In the genomic region with DNA sequence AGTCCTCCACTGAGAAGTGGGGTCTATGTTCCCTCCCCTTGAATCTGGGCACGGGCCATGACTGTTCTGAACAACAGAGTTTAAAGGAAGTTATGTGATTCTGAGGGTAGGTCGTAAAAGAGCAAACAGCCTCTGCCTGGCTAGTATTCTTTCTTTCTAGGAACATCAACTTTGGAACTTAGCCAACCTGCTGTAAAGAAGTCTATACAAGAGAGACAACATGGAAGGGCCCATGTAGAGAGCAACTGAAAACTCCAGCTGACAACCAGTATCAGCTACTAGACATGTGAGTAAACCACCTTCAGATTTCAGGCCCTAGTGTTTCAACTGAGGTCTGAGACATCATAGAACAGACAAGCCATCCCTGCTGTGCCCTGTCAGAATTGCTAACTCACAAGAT, we compare ENCODE assay signal across 23 cellular contexts. TPM values are rescaled to one million over a fixed set of nuclear protein-coding genes. Genes with fewer than 3 reads are reported as not detected.
A peak's percentile ranks its signal among the peaks of the same experiment; 100 is the strongest.
DNase-seq lines count a peak whose midpoint lies in the region; ATAC-seq, FAIRE-seq and TF ChIP-seq lines count a peak whose summit lies in the region.
"Had no signal": no experiment of that assay in that cellular context is flagged by ENCODE, and none has a peak within 500 bp of the region (broad histone marks: within the 10 kb centered on the region; RNA-seq: fewer than 3 reads in every experiment).

No MANE protein-coding gene starts in this region.

- H3K4me3 ChIP-seq in CD4-positive, CD25-positive, alpha-beta regulatory T cell (ENCODE audit: low read depth, low read length) = peak overlapping the region; percentile 9
- no peak overlapping the region for H3K4me3 ChIP-seq in IMR-90 (ENCODE audit: insufficient read depth, low read depth, low read length)
- H3K4me3 ChIP-seq in fibroblast of pulmonary artery (replicated peaks; ENCODE audit: low read depth, low read length) = no peak overlapping the region
- H3K4me3 ChIP-seq: adrenal gland, dorsolateral prefrontal cortex, ovary, right lobe of liver had no signal

- H3K9me1 ChIP-seq in IMR-90 (ENCODE audit: insufficient read depth, low read length) = peaks cover 3% of the 10 kb centered on the region

- H3K9ac ChIP-seq in IMR-90 (ENCODE audit: low read depth, low read length) = no peak overlapping the region

- no peak overlapping the region for H2AFZ ChIP-seq in IMR-90 (replicated peaks; ENCODE audit: low read length, poor library complexity)

- no peak overlapping the region for H3K4me2 ChIP-seq in IMR-90 (ENCODE audit: low read depth, low read length)

- FAIRE-seq in RCC 7860 (lab: Jason Lieb, UNC) = no peak
- FAIRE-seq: bronchial epithelial cell, frontal cortex, GM19239, TTC549 had no signal

- peaks cover 35 to 47% (median 41%) of the 10 kb centered on the region in 4 donors for H3K4me1 Mint-ChIP-seq in CD4-positive, CD25-positive, alpha-beta regulatory T cell

- H3K27me3 Mint-ChIP-seq in CD4-positive, CD25-positive, alpha-beta regulatory T cell = no peaks in the 10 kb centered on the region
- H3K27me3 Mint-ChIP-seq: stimulated activated naive B cell treated with anti-CD40 and anti-IgM and Interleukin-4, amounts not matched to agents 10 μg/mL and 1 μg/mL and 100 μg/mL, for 72 hours had no signal

- H3K27me3 ChIP-seq in CD4-positive, CD25-positive, alpha-beta regulatory T cell (ENCODE audit: control insufficient read depth, insufficient read depth, low read length) = no peaks in the 10 kb centered on the region
- H3K27me3 ChIP-seq in IMR-90 (ENCODE audit: control insufficient read depth, insufficient read depth, low read length) = no peaks in the 10 kb centered on the region
- H3K27me3 ChIP-seq: adrenal gland, dorsolateral prefrontal cortex, ovary, right lobe of liver had no signal

- H3K4me1 ChIP-seq in CD4-positive, CD25-positive, alpha-beta regulatory T cell (ENCODE audit: control insufficient read depth, insufficient read depth, low read length, poor library complexity, severe bottlenecking) = peaks cover 14% of the 10 kb centered on the region
- no peaks in the 10 kb centered on the region for H3K4me1 ChIP-seq in IMR-90 (ENCODE audit: control insufficient read depth, insufficient read depth, low read length)
- H3K4me1 ChIP-seq: right lobe of liver had no signal

- dilution Hi-C loops in IMR-90 (cut with HindIII; ENCODE audit: low sequenced_read_pairs, unreplicated experiment) = no loop called here

- no peak overlapping the region for H3K4me3 Mint-ChIP-seq in CD4-positive, CD25-positive, alpha-beta regulatory T cell
- H3K4me3 Mint-ChIP-seq: natural killer cell; stimulated activated naive B cell treated with anti-CD40 and anti-IgM and Interleukin-4, amounts not matched to agents 10 μg/mL and 1 μg/mL and 100 μg/mL, for 72 hours had no signal

- BruUV-seq in IMR-90 (replicated peaks; lab: Mats Ljungman, UMichigan) = no TSS peak

- no peak overlapping the region for H3K4ac ChIP-seq in IMR-90 (ENCODE audit: low read depth, low read length)

- no peak for TF ChIP-seq RAD21 in IMR-90 (IDR thresholded peaks at IDR 0.05; ENCODE audit: low read length)

- no peak overlapping the region for H4K91ac ChIP-seq in IMR-90 (ENCODE audit: insufficient read depth, low read depth, low read length)

- H4K20me1 ChIP-seq in IMR-90 (ENCODE audit: insufficient read depth, low read length) = peaks cover 65% of the 10 kb centered on the region

- ATAC-seq in CD4-positive, CD25-positive, alpha-beta regulatory T cell (ENCODE audit: low read depth in 2 of 2) = no peak
- ATAC-seq in IMR-90 (ENCODE audit: low read depth) (no peak), HG03460 (IDR thresholded peaks at IDR 0.05; ENCODE audit: unreplicated experiment) (no peak)
- ATAC-seq: natural killer cell; stimulated activated naive B cell treated with anti-CD40 and anti-IgM and Interleukin-4, amounts not matched to agents 10 μg/mL and 1 μg/mL and 100 μg/mL, for 72 hours had no signal

- no peak overlapping the region for H3K27ac Mint-ChIP-seq in CD4-positive, CD25-positive, alpha-beta regulatory T cell
- H3K27ac Mint-ChIP-seq: natural killer cell; stimulated activated naive B cell treated with anti-CD40 and anti-IgM and Interleukin-4, amounts not matched to agents 10 μg/mL and 1 μg/mL and 100 μg/mL, for 72 hours had no signal

- peaks cover 35% of the 10 kb centered on the region for H3K36me3 ChIP-seq in CD4-positive, CD25-positive, alpha-beta regulatory T cell (ENCODE audit: control insufficient read depth, insufficient read depth, low read length)
- H3K36me3 ChIP-seq in IMR-90 (ENCODE audit: control insufficient read depth, insufficient read depth, low read length) = peaks cover 8% of the 10 kb centered on the region
- H3K36me3 ChIP-seq: ovary, right lobe of liver had no signal

- no peaks in the 10 kb centered on the region for H3K9me3 Mint-ChIP-seq in CD4-positive, CD25-positive, alpha-beta regulatory T cell
- H3K9me3 Mint-ChIP-seq: natural killer cell; stimulated activated naive B cell treated with anti-CD40 and anti-IgM and Interleukin-4, amounts not matched to agents 10 μg/mL and 1 μg/mL and 100 μg/mL, for 72 hours had no signal

- H3K23ac ChIP-seq in IMR-90 (ENCODE audit: low read depth, low read length) = 0 out of 2 replicates have a peak overlapping the region, but pooled peaks have one; percentile 25

- no peak overlapping the region for H2AK9ac ChIP-seq in IMR-90 (replicated peaks; ENCODE audit: low read depth, low read length, poor library complexity)

- H2BK15ac ChIP-seq in IMR-90 (ENCODE audit: low read depth, low read length) = no peak overlapping the region

- H3K56ac ChIP-seq in IMR-90 (ENCODE audit: extremely low read depth, insufficient read depth, low read length) = no peak overlapping the region

- POLR2A ChIA-PET in IMR-90 (lab: Charles Lee; ENCODE audit: unreplicated experiment) = no interaction called here

- H4K5ac ChIP-seq in IMR-90 (ENCODE audit: low read depth, low read length) = no peak overlapping the region

- no peak overlapping the region for H2BK20ac ChIP-seq in IMR-90 (ENCODE audit: low read depth, low read length)

- H3K9me3 ChIP-seq in CD4-positive, CD25-positive, alpha-beta regulatory T cell (ENCODE audit: control insufficient read depth in 2 of 2, low read length in 2 of 2) = no peaks in the 10 kb centered on the region
- no peaks in the 10 kb centered on the region for H3K9me3 ChIP-seq in IMR-90 (ENCODE audit: control insufficient read depth, insufficient read depth, low read length)
- H3K9me3 ChIP-seq: ovary, right lobe of liver had no signal

- DNase-seq in CD4-positive, CD25-positive, alpha-beta regulatory T cell = no peak
- DNase-seq in IMR-90 (no peak), NCI-H345 treated with DMSO at 0.1 percent for 48 hours (lab: John Stamatoyannopoulos, UW; ENCODE audit: unreplicated experiment) (peak; percentile 3), fibroblast of pulmonary artery (ENCODE audit: low read depth) (peak; percentile 42), NCI-H187 treated with DMSO at 0.1 percent for 48 hours (lab: John Stamatoyannopoulos, UW) (no peak), RCC 7860 (ENCODE audit: low spot score) (no peak), NCI-H82 (lab: John Stamatoyannopoulos, UW) (no peak)
- DNase-seq: activated gamma-delta T cell; adrenal gland; dorsolateral prefrontal cortex; GOT3; kidney glomerular epithelial cell; mesendoderm; MV-4-11; natural killer cell; ovary; right lobe of liver; stimulated activated naive B cell treated with anti-CD40 and anti-IgM and Interleukin-4, amounts not matched to agents 10 μg/mL and 1 μg/mL and 100 μg/mL, for 72 hours had no signal

- H3K79me1 ChIP-seq in IMR-90 (ENCODE audit: low read depth in 1 of 2, low read length in 2 of 2) = peaks cover 13 to 60% of the 10 kb centered on the region in 2 experiments

- H3K27ac ChIP-seq in CD4-positive, CD25-positive, alpha-beta regulatory T cell (ENCODE audit: insufficient read depth, low read length, poor library complexity, severe bottlenecking) = no peak overlapping the region
- no peak overlapping the region for H3K27ac ChIP-seq in IMR-90 (ENCODE audit: insufficient read depth, low read length)
- H3K27ac ChIP-seq: adrenal gland, dorsolateral prefrontal cortex, ovary, right lobe of liver had no signal

- no peak overlapping the region for H3K14ac ChIP-seq in IMR-90 (replicated peaks; ENCODE audit: low read depth, low read length)

- CTCF ChIA-PET in IMR-90 (lab: Yijun Ruan, JAX) = interaction anchor here (1.4 kb wide), 1 partner anchor 9 kb away, joined by 4 read pairs; no protein-coding TSS in a partner anchor

- H3K18ac ChIP-seq in IMR-90 (ENCODE audit: low read depth, low read length) = no peak overlapping the region

- in situ Hi-C loops in IMR-90 (cut with MboI; ENCODE audit: low sequenced_read_pairs) = no loop called here

- no peak overlapping the region for H2BK5ac ChIP-seq in IMR-90 (ENCODE audit: low read depth, low read length, poor library complexity, severe bottlenecking)

- intact Hi-C loops in IMR-90 (cut with micrococcal nuclease) = no loop called here

- H4K8ac ChIP-seq in IMR-90 (ENCODE audit: low read depth in 2 of 2, low read length in 2 of 2) = no peak overlapping the region

- H2AK5ac ChIP-seq in IMR-90 (ENCODE audit: low read depth, low read length) = no peak overlapping the region

- TF ChIP-seq POLR2A in IMR-90 (IDR thresholded peaks at IDR 0.05; ENCODE audit: low read depth, low read length) = no peak

- no CpG with 5 or more reads among the region's 2 CpGs for WGBS in IMR-90 (ENCODE audit: extremely low coverage in 2 of 2, insufficient read length in 1 of 2), 2 experiments

- TF ChIP-seq CTCF in IMR-90 (conservative IDR thresholded peaks at IDR 0.05; ENCODE audit: low read depth, low read length) (no peak), fibroblast of pulmonary artery (IDR thresholded peaks at IDR 0.05; ENCODE audit: low read length, missing control alignments) (no peak)

- H3K36me3 Mint-ChIP-seq in CD4-positive, CD25-positive, alpha-beta regulatory T cell = peaks cover 28% of the 10 kb centered on the region
- H3K36me3 Mint-ChIP-seq: natural killer cell had no signal

- no peak overlapping the region for H2BK120ac ChIP-seq in IMR-90 (ENCODE audit: low read depth, low read length)

TF ChIP-seq in IMR-90, 13 proteins besides CTCF, POLR2A, EP300 and RAD21:
- no peak for TF ChIP-seq CEBPB (IDR thresholded peaks at IDR 0.05; ENCODE audit: low read depth, low read length)

RNA-seq across cellular contexts. Expression of gene SELENOF, which starts 7.5 kb away (rescaled TPM):
- 128 TPM for total RNA-seq in CD4-positive, CD25-positive, alpha-beta regulatory T cell
- 100 to 1,000 TPM; 274 to 322 (median 304) TPM for polyA plus RNA-seq in CD4-positive, CD25-positive, alpha-beta regulatory T cell
- 60.0 and 128 TPM in 2 replicates for total RNA-seq in IMR-90 (2012; rRNA removed)
- polyA plus RNA-seq in IMR-90 (2012; rRNA removed) = 124 and 153 TPM in 2 replicates
- polyA plus RNA-seq in IMR-90 (2012; cell fraction: cytosol; rRNA removed) = 22.7 and 43.6 TPM in 2 replicates
- 3.4 and 38.6 TPM in 2 replicates for polyA plus RNA-seq in IMR-90 (2012; cell fraction: nucleus; rRNA removed; ENCODE audit: low replicate concordance)

RNA-seq across cellular contexts. Expression of gene HS2ST1, which starts 8.0 kb away (rescaled TPM):
- total RNA-seq in CD4-positive, CD25-positive, alpha-beta regulatory T cell = 12.3 TPM
- 1 to 10 TPM; 7.7 to 9.4 (median 7.9) TPM for polyA plus RNA-seq in CD4-positive, CD25-positive, alpha-beta regulatory T cell
- total RNA-seq in IMR-90 (2012; rRNA removed) = 13.1 and 20.6 TPM in 2 replicates
- polyA plus RNA-seq in IMR-90 (2012; rRNA removed) = 6.4 and 7.8 TPM in 2 replicates
- polyA plus RNA-seq in IMR-90 (2012; cell fraction: cytosol; rRNA removed) = 2.6 and 5.0 TPM in 2 replicates
- polyA plus RNA-seq in IMR-90 (2012; cell fraction: nucleus; rRNA removed; ENCODE audit: low replicate concordance) = 0.64 and 2.8 TPM in 2 replicates

Comparison
In these comparisons a context has a peak if more than half of its experiments do, and no peak if none do; other contexts are left out.
1. DNase-seq: peak in NCI-H345 treated with DMSO at 0.1 percent for 48 hours (single experiment) and fibroblast of pulmonary artery (single experiment); none in CD4-positive, CD25-positive, alpha-beta regulatory T cell (0 of 3), IMR-90 (single experiment), NCI-H187 treated with DMSO at 0.1 percent for 48 hours (single experiment), RCC 7860 (single experiment) and NCI-H82 (single experiment).